In genomic region chr19:40714519-40715299, GRCh38 we compare ENCODE assay signal across 1 cellular context.
TF ChIP-seq lines count a peak whose summit lies in the region.

No MANE protein-coding gene starts in this region.

TF ChIP-seq in GM12878, 131 proteins besides CTCF, POLR2A, EP300 and RAD21 (continued from another document):
- TF ChIP-seq NKRF (conservative IDR thresholded peaks at IDR 0.05) (no peak; the same call in 1 of the 2 replicates), RELB (IDR thresholded peaks at IDR 0.05; ENCODE audit: low read depth) (no peak), KLF5 (IDR thresholded peaks at IDR 0.05; ENCODE audit: partially characterized antibody) (no peak), HDGF (IDR thresholded peaks at IDR 0.05) (no peak), FOS (IDR thresholded peaks at IDR 0.05; ENCODE audit: borderline replicate concordance, extremely low read depth, insufficient read length) (no peak), TCF12 (IDR thresholded peaks at IDR 0.05; ENCODE audit: low read depth, low read length) (no peak), STAT1 (conservative IDR thresholded peaks at IDR 0.05) (no peak), PBX3 (IDR thresholded peaks at IDR 0.05; ENCODE audit: insufficient replicate concordance, low read depth, low read length) (peak; percentile 98), JUNB (IDR thresholded peaks at IDR 0.05) (no peak), GABPA (IDR thresholded peaks at IDR 0.05; ENCODE audit: low read depth) (peak; percentile 55), E2F4 (IDR thresholded peaks at IDR 0.05; ENCODE audit: low read depth, low read length) (no peak), HDAC6 (IDR thresholded peaks at IDR 0.05; ENCODE audit: unreplicated experiment) (no peak), ETV6 (conservative IDR thresholded peaks at IDR 0.05 in 1 of 2, IDR thresholded peaks at IDR 0.05 in 1 of 2; ENCODE audit: borderline replicate concordance in 1 of 2, low read depth in 1 of 2) (no peak), POLR2AphosphoS2 (IDR thresholded peaks at IDR 0.05; ENCODE audit: low read depth, low read length) (no peak), CBX3 (IDR thresholded peaks at IDR 0.05; ENCODE audit: borderline replicate concordance, low read depth) (no peak), YBX1 (IDR thresholded peaks at IDR 0.05) (no peak), ZZZ3 (IDR thresholded peaks at IDR 0.05; ENCODE audit: control insufficient read depth, insufficient read length, low read depth) (no peak), MEF2A (IDR thresholded peaks at IDR 0.05; ENCODE audit: insufficient read depth, low read depth, low read length) (no peak), CHD4 (IDR thresholded peaks at IDR 0.05) (no peak), HSF1 (IDR thresholded peaks at IDR 0.05; ENCODE audit: low read depth, low read length) (no peak), MYC (IDR thresholded peaks at IDR 0.05; ENCODE audit: insufficient read depth, insufficient read length, insufficient replicate concordance, low read length, severe bottlenecking) (no peak), PRDM15 (CRISPR knock-in tag; IDR thresholded peaks at IDR 0.05) (no peak), HDAC2 (IDR thresholded peaks at IDR 0.05) (no peak), TBL1XR1 (IDR thresholded peaks at IDR 0.05; ENCODE audit: low read depth, low read length) (no peak), SP1 (IDR thresholded peaks at IDR 0.05; ENCODE audit: low read depth, low read length) (peak; percentile 92), RCOR1 (conservative IDR thresholded peaks at IDR 0.05; ENCODE audit: low read depth, low read length) (no peak), ZNF384 (IDR thresholded peaks at IDR 0.05; ENCODE audit: borderline replicate concordance, low read depth, low read length) (no peak)
TF ChIP-seq in GM12878: peak in this region for 21.
